11 cellular contexts compared by ENCODE assay signal in the genomic region with DNA sequence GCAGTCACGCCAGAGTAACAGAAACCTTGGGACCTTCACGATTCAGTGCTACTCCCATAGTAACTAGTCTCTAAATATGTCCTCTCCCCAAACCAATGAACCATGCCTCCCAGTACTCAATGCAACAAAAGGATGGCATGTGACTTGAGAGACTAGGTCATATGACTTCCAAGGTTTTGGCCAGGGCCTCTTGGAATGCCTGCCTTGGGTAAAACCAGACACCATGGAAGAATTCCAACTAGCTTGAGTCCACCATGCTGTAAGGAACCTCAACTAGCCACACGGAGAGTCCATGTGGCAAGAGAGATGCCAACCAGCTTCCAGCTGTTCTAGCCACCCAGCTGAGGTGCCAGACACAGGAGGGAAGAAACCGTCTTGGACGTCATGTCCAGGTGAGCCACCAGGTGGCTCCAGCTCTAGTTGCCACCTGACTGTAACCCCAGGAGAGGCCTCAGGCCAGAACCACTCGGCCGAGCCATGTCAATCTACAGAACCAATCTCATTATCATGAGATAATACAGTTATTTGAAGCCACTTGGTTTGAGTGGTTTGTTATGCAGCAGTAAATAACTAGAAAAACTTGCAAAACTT.
DNase-seq lines count a peak whose midpoint lies in the region; ATAC-seq, FAIRE-seq and TF ChIP-seq lines count a peak whose summit lies in the region.
"Had no signal": no experiment of that assay in that cellular context is flagged by ENCODE, and none has a peak within 500 bp of the region (broad histone marks: within the 10 kb centered on the region; RNA-seq: fewer than 3 reads in every experiment).

No MANE protein-coding gene starts in this region.

- CTCF ChIA-PET in K562 (lab: Yijun Ruan, JAX; ENCODE audit: low intra/inter-chr PET ratio) = no interaction called here

- H3K27me3 Mint-ChIP-seq in neural crest cell (ENCODE audit: low read depth) = peaks cover 32% of the 10 kb centered on the region

- no peak overlapping the region for H3K4me3 ChIP-seq in K562

- H3K27me3 ChIP-seq in K562 (ENCODE audit: control insufficient read depth in 2 of 2, insufficient read depth in 2 of 2, low read length in 2 of 2) = peaks cover 15 to 28% of the 10 kb centered on the region in 2 experiments

- POLR2A ChIA-PET in K562 (lab: Yijun Ruan, JAX) = interaction anchor here (1.7 kb wide), 1 partner anchor 10 kb away, joined by 4 read pairs; no protein-coding TSS in a partner anchor

- H3K9me3 ChIP-seq in K562 (replicated peaks; ENCODE audit: control insufficient read depth, insufficient read depth, low read depth, low read length) = no peaks in the 10 kb centered on the region

- H3K9me3 Mint-ChIP-seq in neural crest cell = no peaks in the 10 kb centered on the region
- H3K9me3 Mint-ChIP-seq: activated T-helper 2 cell treated with anti-CD3 and anti-CD28 coated beads, Interferon-gamma antibody, Interleukin-2, Interleukin-4, amounts not matched to agents 10 μg/mL and 5 μg/mL and 100 μg/mL, durations not matched to agents 14 hours and 24 hours and 36 hours had no signal

- TF ChIP-seq RAD21 in K562 (CRISPR knock-in tag; conservative IDR thresholded peaks at IDR 0.05 in 1 of 2, IDR thresholded peaks at IDR 0.05 in 1 of 2) = peak in 1 of 2 experiments; percentile 55; a peak in 2 of 4 replicates

- intact Hi-C loops in K562 (cut with micrococcal nuclease) = no loop called here

- H3K79me2 ChIP-seq in K562 (ENCODE audit: control insufficient read depth, insufficient read depth, low read length) = no peaks in the 10 kb centered on the region

- H3K9ac ChIP-seq in K562 (ENCODE audit: insufficient read depth in 1 of 2, low read depth in 2 of 2, low read length in 2 of 2) = no peak overlapping the region

- no peaks in the 10 kb centered on the region for H3K36me3 Mint-ChIP-seq in neural crest cell (ENCODE audit: low read depth)
- H3K36me3 Mint-ChIP-seq: naive thymus-derived CD4-positive, alpha-beta T cell had no signal

- TF ChIP-seq EP300 in K562 (IDR thresholded peaks at IDR 0.05; ENCODE audit: low read length) = no peak

- no TSS peak for BruUV-seq in K562 (replicated peaks; lab: Mats Ljungman, UMichigan)

- ATAC-seq in K562 (peak; percentile 93), GM21529 (IDR thresholded peaks at IDR 0.05; ENCODE audit: unreplicated experiment) (no peak), GM19351 (IDR thresholded peaks at IDR 0.05; ENCODE audit: unreplicated experiment) (no peak)
- ATAC-seq: naive thymus-derived CD4-positive, alpha-beta T cell had no signal

- TF ChIP-seq POLR2A in K562 (conservative IDR thresholded peaks at IDR 0.05) = no peak

- DNase-seq in NCI-H1436 (lab: John Stamatoyannopoulos, UW) (peak; percentile 10), NCI-H1436 treated with DMSO at 0.1 percent for 48 hours (lab: John Stamatoyannopoulos, UW) (no peak), KBM-7 (peak; percentile 42), K562 (ENCODE audit: extremely low read depth in 1 of 4, low spot score in 3 of 4) (peak; percentile 57 to 64 (median 62)), neural crest cell (ENCODE audit: low read depth, low spot score) (no peak), nucleus accumbens (lab: John Stamatoyannopoulos, UW) (no peak)
- DNase-seq: naive thymus-derived CD4-positive, alpha-beta T cell had no signal

- TF ChIP-seq CTCF in K562 (IDR thresholded peaks at IDR 0.05 in 2 of 3, conservative IDR thresholded peaks at IDR 0.05 in 1 of 3; ENCODE audit: insufficient read depth in 2 of 3, low read depth in 1 of 3, low read length in 3 of 3) = peak; percentile 58 to 72 (median 64)
- TF ChIP-seq CTCF in neural crest cell (conservative IDR thresholded peaks at IDR 0.05) = peak; percentile 46

- whole genome bisulfite sequencing in K562 (ENCODE audit: insufficient coverage, low coverage, missing lambda C conversion rate) = 12% methylated on average over 7 of the region's 7 CpGs

- H2AFZ ChIP-seq in K562 (ENCODE audit: low read depth, low read length) = no peak overlapping the region

- H3K4me3 Mint-ChIP-seq in neural crest cell = no peak overlapping the region
- H3K4me3 Mint-ChIP-seq: naive thymus-derived CD4-positive, alpha-beta T cell had no signal

- no peak overlapping the region for H3K4me2 ChIP-seq in K562 (ENCODE audit: insufficient read depth, low read length)

- H3K36me3 ChIP-seq in K562 (ENCODE audit: control insufficient read depth, insufficient read depth, low read length) = no peaks in the 10 kb centered on the region

- no peaks in the 10 kb centered on the region for H4K20me1 ChIP-seq in K562 (replicated peaks; ENCODE audit: control insufficient read depth, insufficient read depth, low read length)

- H3K9me1 ChIP-seq in K562 (ENCODE audit: control insufficient read depth, insufficient read depth, low read length) = no peaks in the 10 kb centered on the region

- no peak overlapping the region for H3K27ac Mint-ChIP-seq in neural crest cell (ENCODE audit: unreplicated experiment)
- H3K27ac Mint-ChIP-seq: activated T-helper 2 cell treated with anti-CD3 and anti-CD28 coated beads, Interferon-gamma antibody, Interleukin-2, Interleukin-4, amounts not matched to agents 10 μg/mL and 5 μg/mL and 100 μg/mL, durations not matched to agents 14 hours and 24 hours and 36 hours; naive thymus-derived CD4-positive, alpha-beta T cell had no signal

- no peaks in the 10 kb centered on the region for H3K4me1 ChIP-seq in K562 (replicated peaks in 1 of 2; ENCODE audit: control insufficient read depth in 2 of 2, insufficient read depth in 2 of 2, low read length in 2 of 2)

- no peaks in the 10 kb centered on the region for H3K4me1 Mint-ChIP-seq in neural crest cell

- H3K27ac ChIP-seq in K562 (ENCODE audit: extremely low read depth, low read depth, low read length) = no peak overlapping the region

- peak; percentile 76 for FAIRE-seq in K562 (lab: Jason Lieb, UNC)
- FAIRE-seq: endothelial cell of umbilical vein had no signal

- in situ Hi-C loops in KBM-7 (cut with MboI; ENCODE audit: low pct_unique_long_range_greater_than_20kb, low sequenced_read_pairs) = no loop called here
- in situ Hi-C loops in K562 (cut with MboI) = no loop called here

TF ChIP-seq in K562, 482 proteins besides CTCF, POLR2A, EP300 and RAD21 (continues in another document):
- TF ChIP-seq KLF6 (CRISPR knock-in tag; IDR thresholded peaks at IDR 0.05; ENCODE audit: borderline replicate concordance) (no peak), GTF2F1 (IDR thresholded peaks at IDR 0.05; ENCODE audit: low read depth, low read length) (no peak), HNRNPH1 (optimal IDR thresholded peaks at IDR 0.05; ENCODE audit: low read depth, low read length) (no peak)
- TF ChIP-seq, protein P1, sequence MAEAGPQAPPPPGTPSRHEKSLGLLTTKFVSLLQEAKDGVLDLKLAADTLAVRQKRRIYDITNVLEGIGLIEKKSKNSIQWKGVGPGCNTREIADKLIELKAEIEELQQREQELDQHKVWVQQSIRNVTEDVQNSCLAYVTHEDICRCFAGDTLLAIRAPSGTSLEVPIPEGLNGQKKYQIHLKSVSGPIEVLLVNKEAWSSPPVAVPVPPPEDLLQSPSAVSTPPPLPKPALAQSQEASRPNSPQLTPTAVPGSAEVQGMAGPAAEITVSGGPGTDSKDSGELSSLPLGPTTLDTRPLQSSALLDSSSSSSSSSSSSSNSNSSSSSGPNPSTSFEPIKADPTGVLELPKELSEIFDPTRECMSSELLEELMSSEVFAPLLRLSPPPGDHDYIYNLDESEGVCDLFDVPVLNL (CRISPR knock-in tag; IDR thresholded peaks at IDR 0.05; ENCODE audit: low read depth) = no peak
- TF ChIP-seq, protein P2, sequence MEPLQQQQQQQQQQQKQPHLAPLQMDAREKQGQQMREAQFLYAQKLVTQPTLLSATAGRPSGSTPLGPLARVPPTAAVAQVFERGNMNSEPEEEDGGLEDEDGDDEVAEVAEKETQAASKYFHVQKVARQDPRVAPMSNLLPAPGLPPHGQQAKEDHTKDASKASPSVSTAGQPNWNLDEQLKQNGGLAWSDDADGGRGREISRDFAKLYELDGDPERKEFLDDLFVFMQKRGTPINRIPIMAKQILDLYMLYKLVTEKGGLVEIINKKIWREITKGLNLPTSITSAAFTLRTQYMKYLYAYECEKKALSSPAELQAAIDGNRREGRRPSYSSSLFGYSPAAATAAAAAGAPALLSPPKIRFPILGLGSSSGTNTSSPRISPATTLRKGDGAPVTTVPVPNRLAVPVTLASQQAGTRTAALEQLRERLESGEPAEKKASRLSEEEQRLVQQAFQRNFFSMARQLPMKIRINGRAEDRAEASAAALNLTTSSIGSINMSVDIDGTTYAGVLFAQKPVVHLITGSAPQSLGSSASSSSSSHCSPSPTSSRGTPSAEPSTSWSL (CRISPR knock-in tag; IDR thresholded peaks at IDR 0.05; ENCODE audit: borderline replicate concordance) = no peak
- TF ChIP-seq, protein P3, sequence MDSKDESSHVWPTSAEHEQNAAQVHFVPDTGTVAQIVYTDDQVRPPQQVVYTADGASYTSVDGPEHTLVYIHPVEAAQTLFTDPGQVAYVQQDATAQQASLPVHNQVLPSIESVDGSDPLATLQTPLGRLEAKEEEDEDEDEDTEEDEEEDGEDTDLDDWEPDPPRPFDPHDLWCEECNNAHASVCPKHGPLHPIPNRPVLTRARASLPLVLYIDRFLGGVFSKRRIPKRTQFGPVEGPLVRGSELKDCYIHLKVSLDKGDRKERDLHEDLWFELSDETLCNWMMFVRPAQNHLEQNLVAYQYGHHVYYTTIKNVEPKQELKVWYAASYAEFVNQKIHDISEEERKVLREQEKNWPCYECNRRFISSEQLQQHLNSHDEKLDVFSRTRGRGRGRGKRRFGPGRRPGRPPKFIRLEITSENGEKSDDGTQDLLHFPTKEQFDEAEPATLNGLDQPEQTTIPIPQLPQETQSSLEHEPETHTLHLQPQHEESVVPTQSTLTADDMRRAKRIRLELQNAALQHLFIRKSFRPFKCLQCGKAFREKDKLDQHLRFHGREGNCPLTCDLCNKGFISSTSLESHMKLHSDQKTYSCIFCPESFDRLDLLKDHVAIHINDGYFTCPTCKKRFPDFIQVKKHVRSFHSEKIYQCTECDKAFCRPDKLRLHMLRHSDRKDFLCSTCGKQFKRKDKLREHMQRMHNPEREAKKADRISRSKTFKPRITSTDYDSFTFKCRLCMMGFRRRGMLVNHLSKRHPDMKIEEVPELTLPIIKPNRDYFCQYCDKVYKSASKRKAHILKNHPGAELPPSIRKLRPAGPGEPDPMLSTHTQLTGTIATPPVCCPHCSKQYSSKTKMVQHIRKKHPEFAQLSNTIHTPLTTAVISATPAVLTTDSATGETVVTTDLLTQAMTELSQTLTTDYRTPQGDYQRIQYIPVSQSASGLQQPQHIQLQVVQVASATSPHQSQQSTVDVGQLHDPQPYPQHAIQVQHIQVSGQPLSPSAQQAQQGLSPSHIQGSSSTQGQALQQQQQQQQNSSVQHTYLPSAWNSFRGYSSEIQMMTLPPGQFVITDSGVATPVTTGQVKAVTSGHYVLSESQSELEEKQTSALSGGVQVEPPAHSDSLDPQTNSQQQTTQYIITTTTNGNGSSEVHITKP (IDR thresholded peaks at IDR 0.05; ENCODE audit: partially characterized antibody) = no peak

Comparison
In these comparisons a context has a peak if more than half of its experiments do, and no peak if none do; other contexts are left out.
1. DNase-seq: peak in NCI-H1436 (single experiment), KBM-7 (single experiment) and K562 (4 of 4); none in NCI-H1436 treated with DMSO at 0.1 percent for 48 hours (single experiment), neural crest cell (single experiment) and nucleus accumbens (0 of 56).